16 cellular contexts compared by ENCODE assay signal in the genomic region with DNA sequence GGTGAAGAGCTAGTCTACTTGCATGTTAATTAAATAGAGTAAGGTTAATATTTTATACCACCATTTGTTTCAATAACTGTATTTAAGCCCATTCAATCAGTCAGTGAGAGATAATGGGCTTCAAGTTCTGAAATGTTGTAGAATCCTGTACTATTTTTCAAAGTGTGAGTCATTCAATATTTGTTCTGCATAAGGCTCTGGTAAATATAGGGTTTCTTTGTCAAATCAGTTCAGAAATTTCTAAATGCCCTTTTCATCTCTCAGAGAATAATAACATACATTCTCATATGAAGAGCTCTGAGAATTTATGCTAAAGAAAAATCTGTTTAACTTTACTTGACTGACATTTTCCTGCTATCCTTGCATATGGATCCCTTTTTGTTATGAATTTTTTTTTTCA.
A peak's percentile ranks its signal among the peaks of the same experiment; 100 is the strongest.
DNase-seq lines count a peak whose midpoint lies in the region; ATAC-seq and TF ChIP-seq lines count a peak whose summit lies in the region.
"Had no signal": no experiment of that assay in that cellular context is flagged by ENCODE, and none has a peak within 500 bp of the region (broad histone marks: within the 10 kb centered on the region; RNA-seq: fewer than 3 reads in every experiment).

No MANE protein-coding gene starts in this region.

- intact Hi-C loops in PC-9 (cut with micrococcal nuclease; ENCODE audit: unreplicated experiment), result no loop called here

- H3K36me3 ChIP-seq in PC-9 (ENCODE audit: low read depth), result no peaks in the 10 kb centered on the region

- H3K4me1 ChIP-seq in PC-9 (replicated peaks; ENCODE audit: insufficient read depth), result no peaks in the 10 kb centered on the region
- H3K4me1 ChIP-seq: A549 had no signal

- no peak overlapping the region for H3K4me3 ChIP-seq in PC-9
- H3K4me3 ChIP-seq: A549, GM23338 had no signal

- BruUV-seq in PC-9 (replicated peaks; lab: Mats Ljungman, UMichigan), result no TSS peak

- 0 out of 2 replicates have a peak overlapping the region, but pooled peaks have one; percentile 26 for H2AFZ ChIP-seq in PC-9
- H2AFZ ChIP-seq: GM23338 had no signal

- no peaks in the 10 kb centered on the region for H3F3A ChIP-seq in PC-9 (ENCODE audit: insufficient read depth, low read depth)

- no peak overlapping the region for H3K4me2 ChIP-seq in PC-9
- H3K4me2 ChIP-seq: A549, GM23338 had no signal

- TF ChIP-seq CTCF in PC-9 (conservative IDR thresholded peaks at IDR 0.05), result no peak

- ATAC-seq in GM18520 (IDR thresholded peaks at IDR 0.05; ENCODE audit: unreplicated experiment), result no peak
- ATAC-seq in GM19467 (IDR thresholded peaks at IDR 0.05; ENCODE audit: unreplicated experiment), result no peak
- ATAC-seq: A549, GM23338, HCT116 had no signal

- CTCF ChIA-PET in PC-9 (lab: Charles Lee), result no interaction called here

- no peaks in the 10 kb centered on the region for H3K9me2 ChIP-seq in PC-9 (ENCODE audit: insufficient read depth)

- H4K20me1 ChIP-seq in PC-9 (ENCODE audit: insufficient read depth), result no peaks in the 10 kb centered on the region

- no peaks in the 10 kb centered on the region for H3K79me2 ChIP-seq in PC-9 (ENCODE audit: low read depth)

- POLR2A ChIA-PET in PC-9 (lab: Charles Lee; ENCODE audit: unreplicated experiment), result no interaction called here

- DNase-seq in COLO829 (ENCODE audit: low spot score) (peak; percentile 64), DMS53 treated with DMSO at 0.1 percent for 48 hours (lab: John Stamatoyannopoulos, UW; ENCODE audit: unreplicated experiment) (peak; percentile 52), PC-9 (no peak), foreskin melanocyte (peak; percentile 60), NCI-H748 (lab: John Stamatoyannopoulos, UW; ENCODE audit: unreplicated experiment) (no peak)
- DNase-seq: 8988T; C1 segment of cervical spinal cord; CD4-positive, alpha-beta memory T cell; DMS 273 treated with DMSO at 0.1 percent for 48 hours; DND-41; H9 had no signal

- no peaks in the 10 kb centered on the region for H3K9me3 ChIP-seq in PC-9 (ENCODE audit: insufficient read depth, low read depth)
- H3K9me3 ChIP-seq: A549 had no signal

- H3K27me3 ChIP-seq in PC-9 (ENCODE audit: insufficient read depth, low read depth), result no peaks in the 10 kb centered on the region

- H3K27ac ChIP-seq in PC-9, result no peak overlapping the region
- H3K27ac ChIP-seq: A549 had no signal

Comparison
In these comparisons a context has a peak if more than half of its experiments do, and no peak if none do; other contexts are left out.
1. DNase-seq: peak in COLO829 (single experiment), DMS53 treated with DMSO at 0.1 percent for 48 hours (single experiment) and foreskin melanocyte (single experiment); none in PC-9 (0 of 2) and NCI-H748 (single experiment).